Comparison of ENCODE assay signal across 18 cellular contexts in the genomic region with DNA sequence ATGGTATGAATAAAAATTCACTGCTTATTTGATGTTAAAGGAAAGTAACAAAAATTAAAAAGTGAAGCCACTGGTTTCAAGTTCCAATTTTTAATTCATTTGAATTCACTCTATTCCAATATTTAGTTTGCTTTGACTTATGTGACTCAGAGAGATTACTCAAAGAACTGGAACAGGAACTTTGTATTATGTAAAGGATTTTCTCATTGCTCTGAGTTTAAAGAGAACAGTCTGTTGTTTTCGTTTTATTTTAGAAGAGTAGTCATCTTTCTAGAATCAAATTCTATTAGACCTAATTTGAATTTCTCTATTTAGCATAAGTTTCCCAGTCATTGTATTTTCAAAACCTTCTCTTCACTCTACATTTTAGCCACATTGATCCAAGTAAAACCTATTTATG.
"Had no signal": no experiment of that assay in that cellular context is flagged by ENCODE, and none has a peak within 500 bp of the region (broad histone marks: within the 10 kb centered on the region; RNA-seq: fewer than 3 reads in every experiment).

No MANE protein-coding gene starts in this region.

- H3K4me1 ChIP-seq: pancreas had no signal

- H3K4me3 ChIP-seq: cardiac muscle cell, esophagus squamous epithelium, lung, pancreas, tibial artery had no signal

- H3K9me3 ChIP-seq: esophagus squamous epithelium, pancreas, tibial artery had no signal

- H3K27me3 ChIP-seq: cardiac muscle cell, esophagus squamous epithelium, pancreas, tibial artery had no signal

- ATAC-seq: activated CD4-positive, alpha-beta T cell treated with anti-CD3 and anti-CD28 coated beads for 36 hours; activated naive CD4-positive, alpha-beta T cell treated with anti-CD3 and anti-CD28 coated beads, Interleukin-2, amount 50 U/mL, for 72 hours; left lobe of liver; natural killer cell; pancreas had no signal

- H3K27ac ChIP-seq: cardiac muscle cell, esophagus squamous epithelium, pancreas, tibial artery had no signal

- DNase-seq: activated CD4-positive, alpha-beta T cell treated with anti-CD3 and anti-CD28 coated beads for 36 hours; activated CD4-positive, alpha-beta T cell treated with anti-CD3 and anti-CD28 coated beads, Interleukin-2, amount 50 U/mL, for 48 hours; activated gamma-delta T cell treated with Interleukin-2 at 50 U/mL for 16 hours; activated T-cell treated with anti-CD3 and anti-CD28 coated beads for 4 hours; amniotic stem cell; effector CD8-positive, alpha-beta T cell; esophagus squamous epithelium; foreskin melanocyte; kidney; natural killer cell; pancreas; stimulated activated CD8-positive, alpha-beta memory T cell treated with anti-CD3 and anti-CD28 coated beads, Interleukin-4, amount 100 ng/mL, for 48 hours; stimulated activated naive CD4-positive, alpha-beta T cell; tibial artery had no signal
